ENCODE assay signal across 1 cellular context in genomic region chr16:69406780-69407331, GRCh38.
TF ChIP-seq lines count a peak whose summit lies in the region.

No MANE protein-coding gene starts in this region.

TF ChIP-seq in K562, 482 proteins besides CTCF, POLR2A, EP300 and RAD21 (continues in another document):
- TF ChIP-seq RAD51 (IDR thresholded peaks at IDR 0.05; ENCODE audit: borderline replicate concordance, low read depth) (peak; percentile 97), CBFA2T2 (conservative IDR thresholded peaks at IDR 0.05) (peak; percentile 70), ZNF764 (CRISPR knock-in tag; IDR thresholded peaks at IDR 0.05; ENCODE audit: low read depth) (no peak), NFIX (CRISPR knock-in tag; IDR thresholded peaks at IDR 0.05; ENCODE audit: low read depth) (no peak), THRB (CRISPR knock-in tag; conservative IDR thresholded peaks at IDR 0.05) (no peak), NFYB (IDR thresholded peaks at IDR 0.05; ENCODE audit: extremely low read depth, insufficient read length) (peak; percentile 90), ZNF318 (IDR thresholded peaks at IDR 0.05; ENCODE audit: borderline replicate concordance in 1 of 2, low read depth in 1 of 2) (no peak), TFE3 (CRISPR knock-in tag; IDR thresholded peaks at IDR 0.05) (no peak), FOS (IDR thresholded peaks at IDR 0.05; ENCODE audit: extremely low read depth, insufficient read length) (peak; percentile 79), PBX2 (CRISPR knock-in tag; IDR thresholded peaks at IDR 0.05; ENCODE audit: low read depth) (peak; percentile 39; the same call in 1 of the 2 replicates), PBX2 (tag; conservative IDR thresholded peaks at IDR 0.05; ENCODE audit: low read depth) (peak; percentile 65; the same call in 1 of the 2 replicates), ZFX (CRISPR knock-in tag; IDR thresholded peaks at IDR 0.05) (no peak), HMG20A (CRISPR knock-in tag; conservative IDR thresholded peaks at IDR 0.05) (no peak), ZBTB49 (CRISPR knock-in tag; IDR thresholded peaks at IDR 0.05; ENCODE audit: borderline replicate concordance) (no peak), KDM2B (CRISPR knock-in tag; IDR thresholded peaks at IDR 0.05) (no peak), MEIS2 (IDR thresholded peaks at IDR 0.05; ENCODE audit: partially characterized antibody) (no peak), DDX20 (tag; IDR thresholded peaks at IDR 0.05; ENCODE audit: low read depth) (no peak), CC2D1A (IDR thresholded peaks at IDR 0.05) (peak; percentile 33; the same call in 1 of the 2 replicates), GTF2F1 (IDR thresholded peaks at IDR 0.05; ENCODE audit: low read depth, low read length) (no peak), POLR2AphosphoS2 (IDR thresholded peaks at IDR 0.05; ENCODE audit: low read length) (no peak), MNT (conservative IDR thresholded peaks at IDR 0.05) (0 out of 4 replicates have a peak, but pooled peaks of 1 of the 2 experiments have one; percentile 17), ELF2 (CRISPR knock-in tag; IDR thresholded peaks at IDR 0.05) (no peak), SIRT6 (IDR thresholded peaks at IDR 0.05; ENCODE audit: low read depth, low read length) (no peak), HDAC2 (IDR thresholded peaks at IDR 0.05) (no peak), GATAD2B (IDR thresholded peaks at IDR 0.05; ENCODE audit: borderline replicate concordance) (no peak), E2F4 (CRISPR knock-in tag; IDR thresholded peaks at IDR 0.05; ENCODE audit: low read depth) (no peak), PKNOX1 (IDR thresholded peaks at IDR 0.05) (peak; percentile 96), RBM25 (IDR thresholded peaks at IDR 0.05; ENCODE audit: low read depth, low read length, severe bottlenecking) (peak; percentile 81), USF2 (CRISPR knock-in tag; IDR thresholded peaks at IDR 0.05) (peak; percentile 98), ZNF830 (CRISPR knock-in tag; IDR thresholded peaks at IDR 0.05) (no peak), ATF1 (CRISPR knock-in tag; IDR thresholded peaks at IDR 0.05) (no peak), ATF1 (tag; IDR thresholded peaks at IDR 0.05) (0 out of 2 replicates have a peak, but pooled peaks have one; percentile 24), NONO (IDR thresholded peaks at IDR 0.05; ENCODE audit: low read depth in 2 of 2, low read length in 1 of 2) (no peak), CREBBP (IDR thresholded peaks at IDR 0.05; ENCODE audit: low read depth, low read length) (no peak), CREB3 (tag; conservative IDR thresholded peaks at IDR 0.05; ENCODE audit: low read depth) (no peak), SOX6 (IDR thresholded peaks at IDR 0.05) (peak; percentile 79), PHB2 (IDR thresholded peaks at IDR 0.05; ENCODE audit: low read depth) (no peak)
